Comparison of ENCODE assay signal across 8 cellular contexts in the genomic region with DNA sequence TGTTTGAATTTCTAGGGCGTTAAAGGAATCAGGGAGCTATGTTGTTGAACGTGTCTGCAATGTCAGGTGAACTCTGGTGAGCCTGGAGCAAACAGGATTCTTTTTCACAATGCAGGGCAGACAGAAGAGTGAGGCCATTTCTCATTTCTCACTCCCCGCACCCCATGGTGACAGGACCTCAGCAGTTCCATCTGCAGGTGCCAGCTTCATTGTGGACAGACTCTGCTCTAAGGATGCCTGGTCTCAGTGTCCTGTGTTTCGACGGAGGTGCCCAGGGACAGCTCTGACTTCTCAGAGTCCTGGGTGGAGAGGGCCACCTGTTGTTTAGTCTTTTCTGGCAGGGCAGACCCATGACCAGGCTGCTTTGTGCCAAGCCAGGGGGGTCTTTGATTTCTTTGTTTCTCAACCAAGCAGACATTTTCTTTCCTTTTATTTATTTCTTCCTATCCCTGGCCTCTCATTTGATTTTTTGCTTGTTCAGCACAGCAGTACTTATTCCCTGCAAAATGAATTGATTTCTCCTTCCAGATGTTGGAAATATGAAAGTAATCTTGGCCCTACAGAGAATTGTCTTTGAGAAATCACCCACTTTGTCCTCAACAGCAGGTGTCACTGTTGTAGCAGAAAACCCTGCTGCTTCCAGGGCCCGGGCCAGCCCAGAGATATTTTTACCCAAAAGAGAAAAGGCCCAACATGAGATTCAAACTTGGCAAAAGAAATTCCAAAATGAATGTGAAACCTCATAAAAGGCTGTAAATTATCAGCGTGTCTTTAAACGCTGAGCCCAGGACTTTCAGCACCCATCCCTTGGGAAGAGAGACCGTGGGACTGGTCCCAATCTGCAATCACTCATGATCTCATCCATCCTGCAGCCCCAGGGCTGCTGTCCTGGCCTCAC.
A peak's percentile ranks its signal among the peaks of the same experiment; 100 is the strongest.
DNase-seq lines count a peak whose midpoint lies in the region; ATAC-seq and TF ChIP-seq lines count a peak whose summit lies in the region.

No MANE protein-coding gene starts in this region.

- TF ChIP-seq RAD21 in Ishikawa (IDR thresholded peaks at IDR 0.05; ENCODE audit: low read depth): peak; percentile 59

- ATAC-seq in left cardiac atrium (peak; percentile 44 to 70), GM21723 (IDR thresholded peaks at IDR 0.05; ENCODE audit: unreplicated experiment) (no peak)
- ATAC-seq in effector memory CD8-positive, alpha-beta T cell (replicated peaks): no peak

- no peaks in the 10 kb centered on the region for H3K4me1 Mint-ChIP-seq in effector memory CD8-positive, alpha-beta T cell (ENCODE audit: low read depth in 2 of 2)

- no peak overlapping the region for H3K4me3 Mint-ChIP-seq in effector memory CD8-positive, alpha-beta T cell

- TF ChIP-seq EP300 in Ishikawa (IDR thresholded peaks at IDR 0.05; ENCODE audit: borderline replicate concordance): no peak

- no peak overlapping the region for H3K27ac Mint-ChIP-seq in effector memory CD8-positive, alpha-beta T cell

- DNase-seq in DMS53 treated with DMSO at 0.1 percent for 48 hours (lab: John Stamatoyannopoulos, UW; ENCODE audit: unreplicated experiment) (peak; percentile 44), SW480 (ENCODE audit: low spot score) (peak; percentile 15), left cardiac atrium (no peak), ureter (ENCODE audit: low spot score) (peak; percentile 50), NCI-H774 (lab: John Stamatoyannopoulos, UW) (no peak)
- no peak for DNase-seq in effector memory CD8-positive, alpha-beta T cell

- H3K9me3 Mint-ChIP-seq in effector memory CD8-positive, alpha-beta T cell: peaks cover 0 to 1% of the 10 kb centered on the region in 2 donors

- peaks cover 0 to 7% of the 10 kb centered on the region in 2 donors for H3K27me3 Mint-ChIP-seq in effector memory CD8-positive, alpha-beta T cell

- intact Hi-C loops in left cardiac atrium (cut with DNase I): no loop called here

- H3K36me3 Mint-ChIP-seq in effector memory CD8-positive, alpha-beta T cell (ENCODE audit: insufficient read depth): peaks cover 4% of the 10 kb centered on the region

TF ChIP-seq in Ishikawa, 13 proteins besides CTCF, POLR2A, EP300 and RAD21:
- TF ChIP-seq REST (IDR thresholded peaks at IDR 0.05; ENCODE audit: low read depth): no peak
- TF ChIP-seq NFIC (IDR thresholded peaks at IDR 0.05): no peak
- TF ChIP-seq YY1 (IDR thresholded peaks at IDR 0.05; ENCODE audit: low read depth): no peak
- TF ChIP-seq FOXM1 (IDR thresholded peaks at IDR 0.05; ENCODE audit: borderline replicate concordance, low read depth): no peak
- TF ChIP-seq, protein P1, sequence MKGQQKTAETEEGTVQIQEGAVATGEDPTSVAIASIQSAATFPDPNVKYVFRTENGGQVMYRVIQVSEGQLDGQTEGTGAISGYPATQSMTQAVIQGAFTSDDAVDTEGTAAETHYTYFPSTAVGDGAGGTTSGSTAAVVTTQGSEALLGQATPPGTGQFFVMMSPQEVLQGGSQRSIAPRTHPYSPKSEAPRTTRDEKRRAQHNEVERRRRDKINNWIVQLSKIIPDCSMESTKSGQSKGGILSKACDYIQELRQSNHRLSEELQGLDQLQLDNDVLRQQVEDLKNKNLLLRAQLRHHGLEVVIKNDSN (IDR thresholded peaks at IDR 0.05): no peak
- TF ChIP-seq CREB1 (IDR thresholded peaks at IDR 0.05; ENCODE audit: low read depth): no peak
- no peak for TF ChIP-seq TCF12 (IDR thresholded peaks at IDR 0.05; ENCODE audit: low read depth)
- no peak for TF ChIP-seq TAF1 (IDR thresholded peaks at IDR 0.05; ENCODE audit: low read depth)
- TF ChIP-seq EGR1 (IDR thresholded peaks at IDR 0.05): no peak
- TF ChIP-seq ZBTB7A (IDR thresholded peaks at IDR 0.05; ENCODE audit: low read depth): no peak
- no peak for TF ChIP-seq TEAD4 (IDR thresholded peaks at IDR 0.05)
- TF ChIP-seq CEBPB (IDR thresholded peaks at IDR 0.05): no peak
- no peak for TF ChIP-seq MAX (IDR thresholded peaks at IDR 0.05)

Comparison
In these comparisons a context has a peak if more than half of its experiments do, and no peak if none do; other contexts are left out.
1. DNase-seq: peak in DMS53 treated with DMSO at 0.1 percent for 48 hours (single experiment), SW480 (single experiment) and ureter (single experiment); none in left cardiac atrium (single experiment), NCI-H774 (single experiment) and effector memory CD8-positive, alpha-beta T cell (0 of 3).
2. ATAC-seq: peak in left cardiac atrium (2 of 2); none in effector memory CD8-positive, alpha-beta T cell (single experiment) and GM21723 (single experiment).